36 cellular contexts compared by ENCODE assay signal in genomic region chr7:6622129-6622710, GRCh38.
"Had no signal": no experiment of that assay in that cellular context is flagged by ENCODE, and none has a peak within 500 bp of the region (broad histone marks: within the 10 kb centered on the region; RNA-seq: fewer than 3 reads in every experiment).

No MANE protein-coding gene starts in this region.

- H3K9me3 Mint-ChIP-seq: activated B cell treated with CpG ODN at 0.5 μM for 24 hours; activated CD4-positive, alpha-beta memory T cell treated with anti-CD3 and anti-CD28 coated beads for 36 hours; activated CD4-positive, alpha-beta T cell treated with anti-CD3 and anti-CD28 coated beads, Interleukin-2, amount 10 ng/mL, durations not matched to agents 24 days and 14 days; activated CD8-positive, alpha-beta T cell treated with anti-CD3 and anti-CD28 coated beads for 36 hours; activated naive CD4-positive, alpha-beta T cell treated with anti-CD3 and anti-CD28 coated beads for 36 hours; activated naive CD4-positive, alpha-beta T cell treated with anti-CD3 and anti-CD28 coated beads, Interleukin-2, amount 50 U/mL, for 72 hours; activated naive CD8-positive, alpha-beta T cell treated with anti-CD3 and anti-CD28 coated beads for 36 hours; activated T-cell treated with anti-CD3 and anti-CD28 coated beads, Interleukin-2, amount 50 U/mL, for 4 hours; activated T-cell treated with anti-CD3 and anti-CD28 coated beads, Interleukin-2, amount 50 U/mL, for 72 hours; activated T-helper 1 cell treated with anti-CD3 and anti-CD28 coated beads, Interleukin-12 subunit alpha, Interleukin-12 subunit beta, Interleukin-2, Interleukin-4 antibody, amounts not matched to agents 30 ng/mL and 10 ng/mL and 1 ng/mL, durations not matched to agents 14 hours and 24 hours and 36 hours; activated T-helper 17 cell treated with anti-CD3 and anti-CD28 coated beads, Interleukin-2, amount 50 U/mL, for 72 hours; T-helper 1 cell treated with Interleukin-12 subunit alpha and Interleukin-12 subunit beta and Interleukin-4 antibody, amounts not matched to agents 30 μg/mL and 1 μg/mL, for 36 hours; T-helper 2 cell treated with Interferon-gamma antibody and Interleukin-4, amounts not matched to agents 5 μg/mL and 100 μg/mL, for 36 hours had no signal

- H3K4me1 ChIP-seq: adrenal gland, body of pancreas, breast epithelium had no signal

- ATAC-seq: activated CD8-positive, alpha-beta T cell treated with anti-CD3 and anti-CD28 coated beads for 36 hours; activated naive CD4-positive, alpha-beta T cell treated with anti-CD3 and anti-CD28 coated beads, Interleukin-2, amount 50 U/mL, for 72 hours; activated T-cell treated with anti-CD3 and anti-CD28 coated beads, Interleukin-2, amount 50 U/mL, for 4 hours; activated T-cell treated with anti-CD3 and anti-CD28 coated beads, Interleukin-2, amount 50 U/mL, for 72 hours; activated T-helper 17 cell treated with anti-CD3 and anti-CD28 coated beads, Interleukin-2, amount 50 U/mL, for 72 hours; body of pancreas had no signal

- H3K27ac Mint-ChIP-seq: activated B cell treated with CpG ODN at 0.5 μM for 24 hours; activated CD4-positive, alpha-beta memory T cell treated with anti-CD3 and anti-CD28 coated beads for 36 hours; activated CD4-positive, alpha-beta T cell treated with anti-CD3 and anti-CD28 coated beads, Interleukin-2, amount 10 ng/mL, durations not matched to agents 24 days and 14 days; activated naive CD4-positive, alpha-beta T cell treated with anti-CD3 and anti-CD28 coated beads for 36 hours; activated naive CD4-positive, alpha-beta T cell treated with anti-CD3 and anti-CD28 coated beads, Interleukin-2, amount 50 U/mL, for 72 hours; activated naive CD8-positive, alpha-beta T cell treated with anti-CD3 and anti-CD28 coated beads for 36 hours; activated T-cell treated with anti-CD3 and anti-CD28 coated beads, Interleukin-2, amount 50 U/mL, for 72 hours; activated T-helper 1 cell treated with anti-CD3 and anti-CD28 coated beads, Interleukin-12 subunit alpha, Interleukin-12 subunit beta, Interleukin-2, Interleukin-4 antibody, amounts not matched to agents 30 ng/mL and 10 ng/mL and 1 ng/mL, durations not matched to agents 14 hours and 24 hours and 36 hours; T-helper 1 cell treated with Interleukin-12 subunit alpha and Interleukin-12 subunit beta and Interleukin-4 antibody, amounts not matched to agents 30 μg/mL and 1 μg/mL, for 36 hours; T-helper 2 cell treated with Interferon-gamma antibody and Interleukin-4, amounts not matched to agents 5 μg/mL and 100 μg/mL, for 36 hours had no signal

- H3K27me3 ChIP-seq: adrenal gland, body of pancreas, brain microvascular endothelial cell, breast epithelium had no signal

- H3K36me3 Mint-ChIP-seq: activated CD4-positive, alpha-beta memory T cell treated with anti-CD3 and anti-CD28 coated beads for 36 hours had no signal

- H3K27ac ChIP-seq: adrenal gland, body of pancreas, brain microvascular endothelial cell, breast epithelium, VCaP had no signal

- H3K36me3 ChIP-seq: brain microvascular endothelial cell had no signal

- DNase-seq: activated B cell treated with CpG ODN at 0.5 μM for 24 hours; activated CD4-positive, alpha-beta memory T cell treated with anti-CD3 and anti-CD28 coated beads for 36 hours; activated CD4-positive, alpha-beta T cell treated with anti-CD3 and anti-CD28 coated beads for 4 hours; activated CD4-positive, alpha-beta T cell treated with anti-CD3 and anti-CD28 coated beads, Interleukin-2, amount 10 ng/mL, durations not matched to agents 24 days and 14 days; activated CD4-positive, alpha-beta T cell treated with anti-CD3 and anti-CD28 coated beads, Interleukin-2, amount 50 U/mL, for 1 hour; activated CD4-positive, alpha-beta T cell treated with anti-CD3 and anti-CD28 coated beads, Interleukin-2, amount 50 U/mL, for 4 hours; activated CD4-positive, CD25-positive, alpha-beta regulatory T cell treated with anti-CD3 and anti-CD28 coated beads, Interleukin-2, amount 50 U/mL, for 72 hours; activated CD8-positive, alpha-beta memory T cell treated with anti-CD3 and anti-CD28 coated beads, Interleukin-2, amount 50 U/mL, for 4 hours; activated CD8-positive, alpha-beta T cell treated with anti-CD3 and anti-CD28 coated beads for 36 hours; activated effector memory CD4-positive, alpha-beta T cell treated with anti-CD3 and anti-CD28 coated beads, Interleukin-2, amount 50 U/mL, for 16 hours; activated gamma-delta T cell treated with Interleukin-2 at 50 U/mL for 16 hours; activated naive CD4-positive, alpha-beta T cell; activated naive CD4-positive, alpha-beta T cell treated with anti-CD3 and anti-CD28 coated beads for 36 hours; activated naive CD4-positive, alpha-beta T cell treated with anti-CD3 and anti-CD28 coated beads, Interleukin-2, amount 50 U/mL, for 16 hours; activated naive CD8-positive, alpha-beta T cell treated with anti-CD3 and anti-CD28 coated beads for 36 hours; activated T-cell treated with anti-CD3 and anti-CD28 coated beads for 4 hours; activated T-cell treated with anti-CD3 and anti-CD28 coated beads, Interleukin-2, amount 50 U/mL, for 1 hour; activated T-cell treated with anti-CD3 and anti-CD28 coated beads, Interleukin-2, amount 50 U/mL, for 4 hours; activated T-cell treated with anti-CD3 and anti-CD28 coated beads, Interleukin-2, amount 50 U/mL, for 72 hours; adrenal gland; amniotic stem cell; aorta; body of pancreas; brain microvascular endothelial cell; central memory CD4-positive, alpha-beta T cell; cerebellar nuclear complex; T-helper 1 cell; T-helper 2 cell; T-helper 9 cell had no signal

- H3K27me3 Mint-ChIP-seq: activated B cell treated with CpG ODN at 0.5 μM for 24 hours; activated CD8-positive, alpha-beta T cell treated with anti-CD3 and anti-CD28 coated beads for 36 hours; activated naive CD8-positive, alpha-beta T cell treated with anti-CD3 and anti-CD28 coated beads for 36 hours; activated T-helper 17 cell treated with anti-CD3 and anti-CD28 coated beads, Interleukin-2, amount 50 U/mL, for 72 hours had no signal

- H3K9me3 ChIP-seq: adrenal gland, body of pancreas, breast epithelium had no signal

- H3K4me3 Mint-ChIP-seq: activated CD4-positive, alpha-beta memory T cell treated with anti-CD3 and anti-CD28 coated beads for 36 hours; activated CD4-positive, alpha-beta T cell treated with anti-CD3 and anti-CD28 coated beads, Interleukin-2, amount 10 ng/mL, durations not matched to agents 24 days and 14 days; activated CD8-positive, alpha-beta T cell treated with anti-CD3 and anti-CD28 coated beads for 36 hours; activated naive CD4-positive, alpha-beta T cell treated with anti-CD3 and anti-CD28 coated beads for 36 hours; activated T-helper 1 cell treated with anti-CD3 and anti-CD28 coated beads, Interleukin-12 subunit alpha, Interleukin-12 subunit beta, Interleukin-2, Interleukin-4 antibody, amounts not matched to agents 30 ng/mL and 10 ng/mL and 1 ng/mL, durations not matched to agents 14 hours and 24 hours and 36 hours; T-helper 1 cell treated with Interleukin-12 subunit alpha and Interleukin-12 subunit beta and Interleukin-4 antibody, amounts not matched to agents 30 μg/mL and 1 μg/mL, for 36 hours; T-helper 2 cell treated with Interferon-gamma antibody and Interleukin-4, amounts not matched to agents 5 μg/mL and 100 μg/mL, for 36 hours had no signal

- H3K4me3 ChIP-seq: adrenal gland, body of pancreas, breast epithelium had no signal
